12 cellular contexts compared by ENCODE assay signal in genomic region chr10:99913831-99914235, GRCh38.
DNase-seq lines count a peak whose midpoint lies in the region; ATAC-seq and TF ChIP-seq lines count a peak whose summit lies in the region.
"Had no signal": no experiment of that assay in that cellular context is flagged by ENCODE, and none has a peak within 500 bp of the region (broad histone marks: within the 10 kb centered on the region; RNA-seq: fewer than 3 reads in every experiment).

No MANE protein-coding gene starts in this region.

- H4K8ac ChIP-seq in neuronal stem cell (ENCODE audit: low read depth, low read length): no peak overlapping the region

- RAD21 ChIA-PET in HCT116 (lab: Charles Lee; ENCODE audit: low non-redundant PET in 1 of 2, low total read pairs in 2 of 2, uncharacterized antibody in 2 of 2, unreplicated experiment in 2 of 2): no interaction called here

- H3K27me3 Mint-ChIP-seq in naive thymus-derived CD8-positive, alpha-beta T cell: no peaks in the 10 kb centered on the region
- H3K27me3 Mint-ChIP-seq: stimulated activated naive CD8-positive, alpha-beta T cell treated with anti-CD3 and anti-CD28 coated beads, Interleukin-15, amount 100 ng/mL, for 72 hours; T-helper 17 cell had no signal

- in situ Hi-C loops in astrocyte of the cerebellum (cut with HindIII; ENCODE audit: low sequenced_read_pairs): loop anchor here (10.0 kb wide), 1 partner anchor 59 kb away; no protein-coding TSS in a partner anchor

- ATAC-seq in HCT116: peak; percentile 51
- ATAC-seq in naive thymus-derived CD8-positive, alpha-beta T cell: no peak
- ATAC-seq in HG02642 (IDR thresholded peaks at IDR 0.05; ENCODE audit: poor library complexity, unreplicated experiment): no peak
- ATAC-seq: stimulated activated naive CD8-positive, alpha-beta T cell treated with anti-CD3 and anti-CD28 coated beads, Interleukin-15, amount 100 ng/mL, for 72 hours; T-helper 17 cell had no signal

- no peak overlapping the region for H3K27ac Mint-ChIP-seq in naive thymus-derived CD8-positive, alpha-beta T cell
- H3K27ac Mint-ChIP-seq: stimulated activated naive CD8-positive, alpha-beta T cell treated with anti-CD3 and anti-CD28 coated beads, Interleukin-15, amount 100 ng/mL, for 72 hours; T-helper 17 cell had no signal

- peaks cover 97% of the 10 kb centered on the region for H3K79me2 ChIP-seq in HCT116 (ENCODE audit: insufficient read depth, low read length)

- H3K27me3 ChIP-seq in HCT116 (ENCODE audit: insufficient read depth, low read length) (no peaks in the 10 kb centered on the region), neuronal stem cell (ENCODE audit: control insufficient read depth in 3 of 3, insufficient read depth in 3 of 3, low read depth in 1 of 3, low read length in 3 of 3) (no peaks in the 10 kb centered on the region)

- H3K9me3 Mint-ChIP-seq in naive thymus-derived CD8-positive, alpha-beta T cell: no peaks in the 10 kb centered on the region
- H3K9me3 Mint-ChIP-seq: CD14-positive monocyte; stimulated activated naive CD8-positive, alpha-beta T cell treated with anti-CD3 and anti-CD28 coated beads, Interleukin-15, amount 100 ng/mL, for 72 hours had no signal

- no peaks in the 10 kb centered on the region for H3K9me2 ChIP-seq in HCT116 (ENCODE audit: insufficient read depth)

- H3K14ac ChIP-seq in neuronal stem cell (ENCODE audit: low read length): no peak overlapping the region

- H3K4me1 ChIP-seq in HCT116 (ENCODE audit: control insufficient read depth in 1 of 2, insufficient read depth in 2 of 2, low read length in 2 of 2) (peaks cover 34 to 72% of the 10 kb centered on the region in 2 experiments), neuronal stem cell (ENCODE audit: control insufficient read depth in 2 of 2, insufficient read depth in 1 of 2, low read depth in 1 of 2, low read length in 2 of 2) (peaks cover 7 to 24% of the 10 kb centered on the region in 2 donors)

- no peak overlapping the region for H2BK120ac ChIP-seq in neuronal stem cell (ENCODE audit: low read depth, low read length)

- intact Hi-C loops in HCT116 (cut with micrococcal nuclease): no loop called here

- peak overlapping the region; percentile 73 for H3K18ac ChIP-seq in neuronal stem cell (ENCODE audit: low read length)

- no peak overlapping the region for H3K4me3 Mint-ChIP-seq in naive thymus-derived CD8-positive, alpha-beta T cell
- H3K4me3 Mint-ChIP-seq: CD14-positive monocyte; stimulated activated naive CD8-positive, alpha-beta T cell treated with anti-CD3 and anti-CD28 coated beads, Interleukin-15, amount 100 ng/mL, for 72 hours; T-helper 17 cell had no signal

- H3K79me1 ChIP-seq in neuronal stem cell (ENCODE audit: low read depth, low read length): no peaks in the 10 kb centered on the region

- H3K27ac ChIP-seq in HCT116 (ENCODE audit: low read depth, low read length): no peak overlapping the region; the same call in 1 of the 2 replicates
- H3K27ac ChIP-seq in neuronal stem cell (replicated peaks; ENCODE audit: low read length): peak overlapping the region; percentile 92

- H3K36me3 ChIP-seq in HCT116 (ENCODE audit: control insufficient read depth in 1 of 2, insufficient read depth in 2 of 2, low read length in 2 of 2) (peaks cover 0 to 2% of the 10 kb centered on the region in 2 experiments; a peak in 1 of 4 replicates), neuronal stem cell (replicated peaks in 1 of 2; ENCODE audit: control insufficient read depth in 2 of 2, insufficient read depth in 2 of 2, low read length in 2 of 2) (peaks cover 2 to 18% of the 10 kb centered on the region in 2 donors)

- no peak overlapping the region for H2AK5ac ChIP-seq in neuronal stem cell (ENCODE audit: low read depth, low read length)

- H3K4ac ChIP-seq in neuronal stem cell (ENCODE audit: low read length): no peak overlapping the region

- TF ChIP-seq CTCF in HCT116 (IDR thresholded peaks at IDR 0.05 in 2 of 3, conservative IDR thresholded peaks at IDR 0.05 in 1 of 3; ENCODE audit: borderline replicate concordance in 1 of 3, insufficient read depth in 1 of 3, low read depth in 2 of 3, low read length in 2 of 3): no peak
- TF ChIP-seq CTCF in astrocyte of the cerebellum (IDR thresholded peaks at IDR 0.05; ENCODE audit: low read depth, low read length, missing control alignments): peak; percentile 40

- no peak overlapping the region for H3K9ac ChIP-seq in HCT116 (ENCODE audit: low read length)
- H3K9ac ChIP-seq in neuronal stem cell (ENCODE audit: low read depth, low read length, poor library complexity): peak overlapping the region; percentile 65

- CTCF ChIA-PET in HCT116 (lab: Charles Lee): interaction anchor here (2.5 kb wide), 1 partner anchor 132 kb away, joined by 8 read pairs; no protein-coding TSS in a partner anchor

- no CpG with 5 or more reads among the region's 9 CpGs for WGBS in neuronal stem cell (ENCODE audit: extremely low coverage in 2 of 2, insufficient read length in 2 of 2, insufficient replicate concordance in 1 of 2), 2 donors

- DNase-seq in HCT116 (ENCODE audit: low read depth, low spot score) (no peak), astrocyte of the cerebellum (ENCODE audit: low read depth) (peak; percentile 42), iPS DF 19.7 (ENCODE audit: low read depth, low spot score) (peak; percentile 99), neuronal stem cell (ENCODE audit: low spot score) (peak; percentile 90), SW480 (ENCODE audit: low spot score) (no peak)
- DNase-seq in naive thymus-derived CD8-positive, alpha-beta T cell: no peak
- DNase-seq in activated T-cell treated with anti-CD3 and anti-CD28 coated beads, Interleukin-2, amount 50 U/mL, for 1 hour: no peak
- DNase-seq: NCI-H748 treated with DMSO at 0.1 percent for 48 hours; stimulated activated naive CD8-positive, alpha-beta T cell treated with anti-CD3 and anti-CD28 coated beads, Interleukin-15, amount 100 ng/mL, for 72 hours; T-helper 17 cell had no signal

- no peak for TF ChIP-seq POLR2A in HCT116 (IDR thresholded peaks at IDR 0.05; ENCODE audit: borderline replicate concordance, extremely low read depth, insufficient read depth, insufficient read length)

- H2BK5ac ChIP-seq in neuronal stem cell (ENCODE audit: low read length): peak overlapping the region; percentile 85

- peaks cover 0 to 4% (median 0%) of the 10 kb centered on the region in 3 donors for H3K36me3 Mint-ChIP-seq in naive thymus-derived CD8-positive, alpha-beta T cell

- H4K20me1 ChIP-seq in HCT116 (ENCODE audit: insufficient read depth): no peaks in the 10 kb centered on the region

- no peak overlapping the region for H2BK12ac ChIP-seq in neuronal stem cell (ENCODE audit: low read length)

- POLR2A ChIA-PET in HCT116 (lab: Charles Lee): interaction anchor here (1.3 kb wide), 1 partner anchor 132 kb away, joined by 3 read pairs; no protein-coding TSS in a partner anchor
- POLR2A ChIA-PET in naive thymus-derived CD8-positive, alpha-beta T cell (lab: Charles Lee): no interaction called here

- H2AFZ ChIP-seq in HCT116 (ENCODE audit: low read depth, low read length, poor library complexity, severe bottlenecking): no peak overlapping the region
- H2AFZ ChIP-seq in neuronal stem cell (ENCODE audit: low read length): peak overlapping the region; percentile 88

- BruUV-seq in HCT116 (replicated peaks; lab: Mats Ljungman, UMichigan): no TSS peak

- no peak overlapping the region for H3K23ac ChIP-seq in neuronal stem cell (ENCODE audit: low read depth, low read length, poor library complexity)

- no peak overlapping the region for H3K4me2 ChIP-seq in HCT116 (ENCODE audit: low read length)
- H3K4me2 ChIP-seq in neuronal stem cell (ENCODE audit: insufficient read depth, low read length, poor library complexity, severe bottlenecking): peak overlapping the region; percentile 54

- no peak overlapping the region for H2BK15ac ChIP-seq in neuronal stem cell (ENCODE audit: low read length)

- no peak overlapping the region for H4K91ac ChIP-seq in neuronal stem cell (ENCODE audit: low read depth, low read length, poor library complexity)

- H3K4me3 ChIP-seq in HCT116 (replicated peaks in 1 of 2; ENCODE audit: low read depth in 1 of 2, low read length in 2 of 2): no peak overlapping the region
- H3K4me3 ChIP-seq in astrocyte of the cerebellum (ENCODE audit: low read depth, low read length): peak overlapping the region; percentile 39
- peak overlapping the region; percentile 63 to 90 for H3K4me3 ChIP-seq in neuronal stem cell (ENCODE audit: low read length in 2 of 2)

- peak; percentile 30; the same call in 1 of the 2 replicates for TF ChIP-seq RAD21 in HCT116 (IDR thresholded peaks at IDR 0.05; ENCODE audit: low read depth)

- no peaks in the 10 kb centered on the region for H3K9me3 ChIP-seq in HCT116 (ENCODE audit: control insufficient read depth in 1 of 2, insufficient read depth in 1 of 2, low read depth in 1 of 2, low read length in 2 of 2)
- H3K9me3 ChIP-seq in neuronal stem cell (replicated peaks in 1 of 2; ENCODE audit: control insufficient read depth in 2 of 2, insufficient read depth in 1 of 2, low read depth in 1 of 2, low read length in 2 of 2): no peaks in the 10 kb centered on the region

- H3K4me1 Mint-ChIP-seq in naive thymus-derived CD8-positive, alpha-beta T cell: peaks cover 0 to 2% (median under 1%) of the 10 kb centered on the region in 4 donors

TF ChIP-seq in HCT116, 20 proteins besides CTCF, POLR2A, EP300 and RAD21 (continues in another document):
- TF ChIP-seq POLR2AphosphoS5 (IDR thresholded peaks at IDR 0.05; ENCODE audit: low read depth, low read length) (no peak), CEBPB (IDR thresholded peaks at IDR 0.05; ENCODE audit: low read depth) (no peak), ZNF274 (IDR thresholded peaks at IDR 0.05; ENCODE audit: low read depth, low read length) (no peak), EZH2phosphoT487 (IDR thresholded peaks at IDR 0.05; ENCODE audit: borderline replicate concordance) (no peak), ZFX (IDR thresholded peaks at IDR 0.05) (no peak), SRF (IDR thresholded peaks at IDR 0.05; ENCODE audit: low read depth) (no peak), TCF7L2 (IDR thresholded peaks at IDR 0.05; ENCODE audit: borderline replicate concordance, extremely low read depth, insufficient read depth, insufficient read length) (no peak), ELF1 (IDR thresholded peaks at IDR 0.05; ENCODE audit: borderline replicate concordance, low read depth) (no peak), EGR1 (IDR thresholded peaks at IDR 0.05; ENCODE audit: low read depth) (no peak), SP1 (IDR thresholded peaks at IDR 0.05; ENCODE audit: low read depth) (no peak), CBX3 (IDR thresholded peaks at IDR 0.05; ENCODE audit: low read depth) (no peak)

Comparison
In these comparisons a context has a peak if more than half of its experiments do, and no peak if none do; other contexts are left out.
1. DNase-seq: peak in astrocyte of the cerebellum (single experiment), iPS DF 19.7 (single experiment) and neuronal stem cell (single experiment); none in HCT116 (single experiment), naive thymus-derived CD8-positive, alpha-beta T cell (0 of 10), activated T-cell treated with anti-CD3 and anti-CD28 coated beads, Interleukin-2, amount 50 U/mL, for 1 hour (single experiment) and SW480 (single experiment).
2. H3K4me3 ChIP-seq: peak in astrocyte of the cerebellum (single experiment) and neuronal stem cell (2 of 2); none in HCT116 (0 of 2).